23 cellular contexts compared by ENCODE assay signal in genomic region chr4:37463457-37463856, GRCh38.
DNase-seq lines count a peak whose midpoint lies in the region; ATAC-seq and TF ChIP-seq lines count a peak whose summit lies in the region.
"Had no signal": no experiment of that assay in that cellular context is flagged by ENCODE, and none has a peak within 500 bp of the region (broad histone marks: within the 10 kb centered on the region; RNA-seq: fewer than 3 reads in every experiment).

No MANE protein-coding gene starts in this region.

- no peaks in the 10 kb centered on the region for H3K36me3 Mint-ChIP-seq in effector memory CD8-positive, alpha-beta T cell (ENCODE audit: insufficient read depth)
- H3K36me3 Mint-ChIP-seq: CD4-positive, CD25-positive, alpha-beta regulatory T cell had no signal

- peak overlapping the region; percentile 76 for H3K9ac ChIP-seq in mucosa of stomach (ENCODE audit: low read length)

- CTCF ChIA-PET in GM10248 (lab: Yijun Ruan, JAX), result interaction anchor here (3.2 kb wide), 1 partner anchor 9 kb away, joined by 18 read pairs; a partner anchor contains a TSS

- ATAC-seq in effector memory CD8-positive, alpha-beta T cell (replicated peaks), result no peak
- ATAC-seq: lower lobe of right lung, SK-N-SH treated with all-trans-retinoic acid at 6 μM for 48 hours had no signal

- no CpG with 5 or more reads among the region's 1 CpG for WGBS in iPS DF 6.9 (ENCODE audit: insufficient coverage, insufficient read length)

- H3K4me3 Mint-ChIP-seq in effector memory CD8-positive, alpha-beta T cell, result no peak overlapping the region
- H3K4me3 Mint-ChIP-seq: CD4-positive, CD25-positive, alpha-beta regulatory T cell had no signal

- H3K36me3 ChIP-seq in iPS DF 6.9 (ENCODE audit: control insufficient read depth, insufficient read depth, low read length), result no peaks in the 10 kb centered on the region
- no peaks in the 10 kb centered on the region for H3K36me3 ChIP-seq in mucosa of stomach (ENCODE audit: control insufficient read depth, insufficient read depth, low read length)
- H3K36me3 ChIP-seq: lower lobe of right lung, neutrophil, thoracic aorta had no signal

- no peaks in the 10 kb centered on the region for H3K4me1 Mint-ChIP-seq in effector memory CD8-positive, alpha-beta T cell (ENCODE audit: low read depth in 2 of 2)

- H3K27ac ChIP-seq in 22Rv1, result no peak overlapping the region
- no peak overlapping the region for H3K27ac ChIP-seq in iPS DF 6.9 (ENCODE audit: low read length)
- H3K27ac ChIP-seq: lower lobe of right lung, neutrophil, thoracic aorta had no signal

- TF ChIP-seq CTCF in 22Rv1 (IDR thresholded peaks at IDR 0.05), result peak; percentile 17; the same call in 1 of the 2 replicates
- TF ChIP-seq CTCF in GM10248 (IDR thresholded peaks at IDR 0.05; ENCODE audit: control extremely low read depth, extremely low read depth, low read depth, missing control alignments), result no peak

- H3K9me3 ChIP-seq in iPS DF 6.9 (ENCODE audit: control insufficient read depth, insufficient read depth, low read length) (no peaks in the 10 kb centered on the region), mucosa of stomach (ENCODE audit: control insufficient read depth, low read length) (no peaks in the 10 kb centered on the region)
- H3K9me3 ChIP-seq: lower lobe of right lung, neutrophil, thoracic aorta had no signal

- no peaks in the 10 kb centered on the region for H3K27me3 ChIP-seq in iPS DF 6.9 (ENCODE audit: control insufficient read depth, insufficient read depth, low read length)
- H3K27me3 ChIP-seq in mucosa of stomach (ENCODE audit: control insufficient read depth, insufficient read depth, low read length), result no peaks in the 10 kb centered on the region

- H3K27me3 Mint-ChIP-seq in effector memory CD8-positive, alpha-beta T cell, result peaks cover 25 to 27% of the 10 kb centered on the region in 2 donors

- peak; percentile 55 to 70 for DNase-seq in NCI-H526 (lab: John Stamatoyannopoulos, UW)
- peak; percentile 5 for DNase-seq in iPS DF 6.9 (ENCODE audit: low read depth, low spot score)
- no peak for DNase-seq in HCEC 1CT
- no peak for DNase-seq in effector memory CD8-positive, alpha-beta T cell
- no peak for DNase-seq in GM10248 (ENCODE audit: extremely low spot score)
- no peak for DNase-seq in posterior vena cava (ENCODE audit: low spot score)
- DNase-seq: activated CD4-positive, alpha-beta T cell treated with anti-CD3 and anti-CD28 coated beads for 4 hours; activated CD8-positive, alpha-beta memory T cell treated with anti-CD3 and anti-CD28 coated beads for 24 hours; activated gamma-delta T cell treated with Interleukin-2 at 50 U/mL for 16 hours; CD4-positive, CD25-positive, alpha-beta regulatory T cell; central memory CD4-positive, alpha-beta T cell; hypothalamus; kidney; lower lobe of right lung; NCI-H146; NCI-H2107; NCI-H446 treated with DMSO at 0.1 percent for 48 hours; stimulated activated naive CD4-positive, alpha-beta T cell treated with Interleukin-2 at 50 U/mL for 16 hours had no signal

- H3K4me1 ChIP-seq in iPS DF 6.9 (ENCODE audit: control insufficient read depth, insufficient read depth, low read length) (no peaks in the 10 kb centered on the region), mucosa of stomach (ENCODE audit: control insufficient read depth, insufficient read depth, low read length) (peaks cover 35% of the 10 kb centered on the region)
- H3K4me1 ChIP-seq: lower lobe of right lung had no signal

- POLR2A ChIA-PET in GM10248 (lab: Yijun Ruan, JAX), result no interaction called here

- intact Hi-C loops in posterior vena cava (cut with DNase I), result no loop called here

- peaks cover 0 to 2% of the 10 kb centered on the region in 2 donors for H3K9me3 Mint-ChIP-seq in effector memory CD8-positive, alpha-beta T cell
- H3K9me3 Mint-ChIP-seq: CD4-positive, CD25-positive, alpha-beta regulatory T cell had no signal

- H3K4me3 ChIP-seq in iPS DF 6.9 (ENCODE audit: low read length) (no peak overlapping the region), mucosa of stomach (ENCODE audit: low read length) (peak overlapping the region; percentile 44)
- H3K4me3 ChIP-seq: lower lobe of right lung, thoracic aorta had no signal

- H3K27ac Mint-ChIP-seq in effector memory CD8-positive, alpha-beta T cell, result no peak overlapping the region
- H3K27ac Mint-ChIP-seq: CD4-positive, CD25-positive, alpha-beta regulatory T cell had no signal

Comparison
In these comparisons a context has a peak if more than half of its experiments do, and no peak if none do; other contexts are left out.
1. DNase-seq: peak in NCI-H526 (2 of 2) and iPS DF 6.9 (single experiment); none in HCEC 1CT (single experiment), effector memory CD8-positive, alpha-beta T cell (0 of 3), GM10248 (single experiment) and posterior vena cava (single experiment).